Comparison of ENCODE assay signal across 1 cellular context in genomic region chr2:30711646-30712085, GRCh38.
TF ChIP-seq lines count a peak whose summit lies in the region.

No MANE protein-coding gene starts in this region.

TF ChIP-seq in H1, 55 proteins besides CTCF, POLR2A, EP300 and RAD21 (continued from another document):
- 0 out of 2 replicates have a peak, but pooled peaks have one; percentile 27 for TF ChIP-seq RXRA (IDR thresholded peaks at IDR 0.05; ENCODE audit: insufficient read depth, low read depth, low read length)
- TF ChIP-seq CREB1 (IDR thresholded peaks at IDR 0.05) = peak; percentile 72
- TF ChIP-seq HDAC2 (IDR thresholded peaks at IDR 0.05; ENCODE audit: borderline replicate concordance in 1 of 2, low read depth in 2 of 2, low read length in 2 of 2) = 0 out of 4 replicates have a peak, but pooled peaks of 1 of the 2 experiments have one; percentile 57
- TF ChIP-seq HDAC6 (IDR thresholded peaks at IDR 0.05; ENCODE audit: low read depth, low read length) = no peak
- TF ChIP-seq CBX5 (IDR thresholded peaks at IDR 0.05; ENCODE audit: low read depth, low read length) = no peak
- TF ChIP-seq BCL11A (IDR thresholded peaks at IDR 0.05; ENCODE audit: low read depth in 2 of 2, low read length in 2 of 2) = no peak
- TF ChIP-seq SP1 (IDR thresholded peaks at IDR 0.05; ENCODE audit: low read depth, low read length) = peak; percentile 45; the same call in 1 of the 2 replicates
- peak; percentile 98 for TF ChIP-seq TAF7 (optimal IDR thresholded peaks at IDR 0.05; ENCODE audit: borderline replicate concordance, low read depth, low read length)
- TF ChIP-seq JUND (IDR thresholded peaks at IDR 0.05; ENCODE audit: low read length) = peak; percentile 67
- TF ChIP-seq EZH2 (IDR thresholded peaks at IDR 0.05; ENCODE audit: low read depth, low read length, severe bottlenecking) = no peak
- no peak for TF ChIP-seq JUN (IDR thresholded peaks at IDR 0.05; ENCODE audit: low read depth, low read length)
- peak; percentile 76; the same call in 1 of the 2 replicates for TF ChIP-seq ATF2 (IDR thresholded peaks at IDR 0.05; ENCODE audit: low read length)
- no peak for TF ChIP-seq KDM5A (IDR thresholded peaks at IDR 0.05; ENCODE audit: low read length)
- TF ChIP-seq TAF1 (IDR thresholded peaks at IDR 0.05; ENCODE audit: low read depth, low read length) = no peak
- TF ChIP-seq YY1 (IDR thresholded peaks at IDR 0.05; ENCODE audit: low read depth, low read length) = peak; percentile 61; the same call in 1 of the 2 replicates
- peak; percentile 80 for TF ChIP-seq POLR2AphosphoS5 (IDR thresholded peaks at IDR 0.05; ENCODE audit: low read depth, low read length)
